In the genomic region with DNA sequence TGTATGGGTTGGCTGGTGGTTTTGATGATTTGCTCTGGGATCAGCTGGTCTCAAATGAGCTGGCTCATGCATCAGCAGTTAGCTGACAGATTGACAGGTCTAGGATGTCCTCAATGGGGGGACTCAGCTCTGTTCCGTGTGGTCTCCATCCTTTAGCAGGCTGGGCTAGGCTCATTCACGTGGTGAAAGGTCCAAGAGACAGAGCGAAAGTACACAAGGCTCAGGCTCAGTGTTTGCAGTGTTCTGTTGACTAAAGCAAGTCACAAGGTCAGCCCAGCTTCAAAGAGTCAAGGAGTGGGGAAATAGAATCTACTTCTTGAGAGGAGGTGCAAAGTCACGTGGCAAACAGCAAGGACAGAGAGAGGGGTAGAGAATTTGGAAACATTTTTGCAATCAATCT, we compare ENCODE assay signal across 31 cellular contexts.
"Had no signal": no experiment of that assay in that cellular context is flagged by ENCODE, and none has a peak within 500 bp of the region (broad histone marks: within the 10 kb centered on the region; RNA-seq: fewer than 3 reads in every experiment).

No MANE protein-coding gene starts in this region.

- H3K9me3 Mint-ChIP-seq: activated CD4-positive, alpha-beta memory T cell treated with anti-CD3 and anti-CD28 coated beads for 36 hours; activated CD4-positive, alpha-beta T cell treated with anti-CD3 and anti-CD28 coated beads, Interleukin-2, amount 10 ng/mL, durations not matched to agents 7 days and 5 days; activated naive CD4-positive, alpha-beta T cell treated with anti-CD3 and anti-CD28 coated beads for 36 hours; activated T-helper 17 cell treated with anti-CD3 and anti-CD28 coated beads, Interleukin-2, amount 50 U/mL, for 72 hours; T-cell had no signal

- FAIRE-seq: astrocyte, TTC549 had no signal

- H3K36me3 Mint-ChIP-seq: activated CD4-positive, alpha-beta memory T cell treated with anti-CD3 and anti-CD28 coated beads for 36 hours; activated naive CD8-positive, alpha-beta T cell; T-cell had no signal

- H3K27me3 Mint-ChIP-seq: activated CD4-positive, alpha-beta memory T cell treated with anti-CD3 and anti-CD28 coated beads for 36 hours; activated CD4-positive, alpha-beta T cell treated with anti-CD3 and anti-CD28 coated beads, Interleukin-2, amount 10 ng/mL, durations not matched to agents 7 days and 5 days; activated naive CD8-positive, alpha-beta T cell; activated T-helper 17 cell treated with anti-CD3 and anti-CD28 coated beads, Interleukin-2, amount 50 U/mL, for 72 hours; T-cell had no signal

- H3K36me3 ChIP-seq: brain microvascular endothelial cell, cardiac muscle cell had no signal

- H3K27me3 ChIP-seq: brain microvascular endothelial cell, cardiac muscle cell had no signal

- H3K4me3 Mint-ChIP-seq: activated CD4-positive, alpha-beta memory T cell treated with anti-CD3 and anti-CD28 coated beads for 36 hours; activated CD4-positive, alpha-beta T cell treated with anti-CD3 and anti-CD28 coated beads, Interleukin-2, amount 10 ng/mL, durations not matched to agents 7 days and 5 days; activated naive CD4-positive, alpha-beta T cell treated with anti-CD3 and anti-CD28 coated beads for 36 hours; activated naive CD8-positive, alpha-beta T cell; activated T-helper 17 cell treated with anti-CD3 and anti-CD28 coated beads, Interleukin-2, amount 50 U/mL, for 72 hours; T-cell had no signal

- DNase-seq: activated CD4-positive, alpha-beta T cell treated with anti-CD3 and anti-CD28 coated beads, Interleukin-2, amount 10 ng/mL, durations not matched to agents 7 days and 5 days; activated CD4-positive, CD25-positive, alpha-beta regulatory T cell; activated CD8-positive, alpha-beta memory T cell treated with anti-CD3 and anti-CD28 coated beads for 24 hours; activated gamma-delta T cell; activated T-cell treated with anti-CD3 and anti-CD28 coated beads for 4 hours; activated T-cell treated with anti-CD3 and anti-CD28 coated beads, Interleukin-2, amount 50 U/mL, for 48 hours; amygdala; brain microvascular endothelial cell; Kasumi-1; KBM-7; NCI-H1092; NCI-H1417; NCI-H2029; NCI-H2107; NCI-H510A treated with DMSO at 0.1 percent for 48 hours; NCI-H69; NK-92 treated with Interleukin-12 subunit alpha and Interleukin-12 subunit beta, amount 100 ng/mL, for 24 hours; OCI-M1; RPMI8226; T-cell; T1000 had no signal

- H3K27ac Mint-ChIP-seq: activated CD4-positive, alpha-beta memory T cell treated with anti-CD3 and anti-CD28 coated beads for 36 hours; activated CD4-positive, alpha-beta T cell treated with anti-CD3 and anti-CD28 coated beads, Interleukin-2, amount 10 ng/mL, durations not matched to agents 7 days and 5 days; activated naive CD4-positive, alpha-beta T cell treated with anti-CD3 and anti-CD28 coated beads for 36 hours; activated naive CD8-positive, alpha-beta T cell; activated T-helper 17 cell treated with anti-CD3 and anti-CD28 coated beads, Interleukin-2, amount 50 U/mL, for 72 hours; T-cell had no signal

- ATAC-seq: activated T-helper 17 cell treated with anti-CD3 and anti-CD28 coated beads, Interleukin-2, amount 50 U/mL, for 72 hours; Panc1; Right ventricle myocardium inferior; T-cell had no signal

- H3K27ac ChIP-seq: brain microvascular endothelial cell, cardiac muscle cell, SK-N-MC had no signal

- H3K4me3 ChIP-seq: cardiac muscle cell, SK-N-MC had no signal

- H3K4me1 Mint-ChIP-seq: activated CD4-positive, alpha-beta T cell treated with anti-CD3 and anti-CD28 coated beads, Interleukin-2, amount 10 ng/mL, durations not matched to agents 7 days and 5 days; activated T-helper 17 cell treated with anti-CD3 and anti-CD28 coated beads, Interleukin-2, amount 50 U/mL, for 72 hours had no signal
